9 cellular contexts compared by ENCODE assay signal in genomic region chr12:56931474-56931978, GRCh38. TPM values are rescaled to one million over a fixed set of nuclear protein-coding genes. Genes with fewer than 3 reads are reported as not detected.
A peak's percentile ranks its signal among the peaks of the same experiment; 100 is the strongest.
DNase-seq lines count a peak whose midpoint lies in the region; ATAC-seq and TF ChIP-seq lines count a peak whose summit lies in the region.
"Had no signal": no experiment of that assay in that cellular context is flagged by ENCODE, and none has a peak within 500 bp of the region (broad histone marks: within the 10 kb centered on the region; RNA-seq: fewer than 3 reads in every experiment).

No MANE protein-coding gene starts in this region.

- peaks cover 11% of the 10 kb centered on the region for H3K4me1 Mint-ChIP-seq in T-helper 17 cell

- H3K27ac Mint-ChIP-seq in T-helper 17 cell = no peak overlapping the region

- intact Hi-C loops in sciatic nerve (cut with DNase I) = no loop called here

- ATAC-seq in T-helper 17 cell (peak; percentile 44), GM21526 (IDR thresholded peaks at IDR 0.05; ENCODE audit: low FRiP score, unreplicated experiment) (no peak), GM19467 (IDR thresholded peaks at IDR 0.05; ENCODE audit: unreplicated experiment) (no peak), sciatic nerve (no peak)

- H3K27me3 Mint-ChIP-seq in T-helper 17 cell = peaks cover 31% of the 10 kb centered on the region

- in situ Hi-C loops in HAP-1 (cut with MboI; ENCODE audit: low sequenced_read_pairs) = no loop called here

- POLR2A ChIA-PET in AG04449 (lab: Yijun Ruan, JAX) = no interaction called here

- no peaks in the 10 kb centered on the region for H3K27me3 ChIP-seq in HAP-1 (ENCODE audit: low read depth)

- no peaks in the 10 kb centered on the region for H3K36me3 ChIP-seq in HAP-1 (replicated peaks)

- no peak overlapping the region for H3K4me3 ChIP-seq in AG04449 (ENCODE audit: low read depth, low read length)
- H3K4me3 ChIP-seq in HAP-1 = no peak overlapping the region

- peak; percentile 16 for DNase-seq in AG04449 (ENCODE audit: low read depth, low spot score)
- peak; percentile 3 to 39 for DNase-seq in HAP-1 (ENCODE audit: low spot score in 2 of 2)
- no peak for DNase-seq in T-helper 17 cell
- peak; percentile 39 for DNase-seq in iPS-NIHi11 (ENCODE audit: low spot score)
- DNase-seq in dedifferentiated amniotic fluid mesenchymal stem cell (ENCODE audit: extremely low spot score) = no peak
- DNase-seq in sciatic nerve (ENCODE audit: low spot score) = no peak

- no peaks in the 10 kb centered on the region for H3K9me3 ChIP-seq in HAP-1
- no peaks in the 10 kb centered on the region for H3K9me3 ChIP-seq in T-helper 17 cell (ENCODE audit: control insufficient read depth, low read length, poor library complexity, severe bottlenecking)

- H3K36me3 Mint-ChIP-seq in T-helper 17 cell (ENCODE audit: low read depth) = peaks cover 2% of the 10 kb centered on the region

- H3K4me1 ChIP-seq in HAP-1 = peaks cover 4% of the 10 kb centered on the region; the same call in 1 of the 2 replicates

- H3K4me3 Mint-ChIP-seq in T-helper 17 cell = no peak overlapping the region

- CTCF ChIA-PET in AG04449 (lab: Yijun Ruan, JAX) = interaction anchor here (1.2 kb wide), 1 partner anchor 57 kb away, joined by 3 read pairs; no protein-coding TSS in a partner anchor

- TF ChIP-seq CTCF in AG04449 (IDR thresholded peaks at IDR 0.05; ENCODE audit: insufficient read depth, low read length, missing control alignments) = no peak

RNA-seq across cellular contexts. Expression of gene SDR9C7, which starts 2.7 kb away (rescaled TPM):
- total RNA-seq in T-helper 17 cell (not detected), sciatic nerve (0.18 TPM)
- total RNA-seq: pulmonary artery endothelial cell had no signal

RNA-seq across cellular contexts. Expression of gene RDH16, which starts 25.9 kb away (rescaled TPM):
- under 1 TPM; 0.40 to 0.81 TPM for total RNA-seq in T-helper 17 cell
- total RNA-seq in sciatic nerve = 1.4 TPM

Comparison
In these comparisons a context has a peak if more than half of its experiments do, and no peak if none do; other contexts are left out.
1. DNase-seq: peak in AG04449 (single experiment), HAP-1 (2 of 2) and iPS-NIHi11 (single experiment); none in T-helper 17 cell (0 of 3), dedifferentiated amniotic fluid mesenchymal stem cell (single experiment) and sciatic nerve (single experiment).